1 cellular context compared by ENCODE assay signal in the genomic region with DNA sequence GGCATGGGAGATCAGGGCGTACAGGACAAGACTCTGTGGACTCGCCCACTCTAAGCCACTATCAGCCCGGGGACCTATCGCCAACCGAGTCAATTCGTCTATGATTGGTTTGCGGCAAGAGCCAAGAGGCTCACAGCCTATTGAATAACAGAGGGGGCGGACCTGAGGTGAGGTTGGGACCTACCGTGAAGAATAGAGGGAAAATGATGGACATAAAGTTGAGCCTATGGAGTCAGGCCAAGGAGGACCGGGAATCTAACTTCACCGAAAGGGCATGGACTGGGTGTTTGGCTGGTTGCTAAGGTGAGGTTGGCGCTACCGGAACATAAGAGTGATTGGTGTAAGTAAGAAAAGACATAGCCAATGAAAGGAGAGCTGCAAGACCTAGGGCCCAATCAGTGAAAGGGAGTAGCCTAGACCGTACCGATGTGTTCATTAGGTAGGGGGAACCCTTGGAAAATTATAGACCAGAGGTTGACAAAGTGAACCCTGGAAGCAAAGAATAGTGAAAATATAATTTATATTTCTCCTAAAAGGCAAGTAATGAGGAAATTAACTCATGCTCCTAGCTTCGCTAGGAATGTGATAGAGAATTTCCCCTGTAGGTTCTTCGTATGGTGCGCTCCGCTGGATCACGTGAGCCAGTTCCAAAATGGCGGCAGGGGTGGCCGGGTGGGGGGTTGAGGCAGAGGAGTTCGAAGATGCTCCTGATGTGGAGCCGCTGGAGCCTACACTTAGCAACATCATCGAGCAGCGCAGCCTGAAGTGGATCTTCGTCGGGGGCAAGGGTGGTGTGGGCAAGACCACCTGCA.
TF ChIP-seq lines count a peak whose summit lies in the region.

A gene (plus strand): TSS at position 644 of the 812 bp plus-strand sequence. CDS start 9 bp downstream, at position 653.

TF ChIP-seq in IMR-90, 13 proteins besides CTCF, POLR2A, EP300 and RAD21:
- TF ChIP-seq, protein P1, sequence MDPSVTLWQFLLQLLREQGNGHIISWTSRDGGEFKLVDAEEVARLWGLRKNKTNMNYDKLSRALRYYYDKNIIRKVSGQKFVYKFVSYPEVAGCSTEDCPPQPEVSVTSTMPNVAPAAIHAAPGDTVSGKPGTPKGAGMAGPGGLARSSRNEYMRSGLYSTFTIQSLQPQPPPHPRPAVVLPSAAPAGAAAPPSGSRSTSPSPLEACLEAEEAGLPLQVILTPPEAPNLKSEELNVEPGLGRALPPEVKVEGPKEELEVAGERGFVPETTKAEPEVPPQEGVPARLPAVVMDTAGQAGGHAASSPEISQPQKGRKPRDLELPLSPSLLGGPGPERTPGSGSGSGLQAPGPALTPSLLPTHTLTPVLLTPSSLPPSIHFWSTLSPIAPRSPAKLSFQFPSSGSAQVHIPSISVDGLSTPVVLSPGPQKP (IDR thresholded peaks at IDR 0.05; ENCODE audit: borderline replicate concordance, low read depth, low read length), result no peak
- TF ChIP-seq SMC3 (IDR thresholded peaks at IDR 0.05; ENCODE audit: low read depth, low read length), result no peak
- no peak for TF ChIP-seq RFX5 (IDR thresholded peaks at IDR 0.05; ENCODE audit: low read depth, low read length)
- TF ChIP-seq, protein P2, sequence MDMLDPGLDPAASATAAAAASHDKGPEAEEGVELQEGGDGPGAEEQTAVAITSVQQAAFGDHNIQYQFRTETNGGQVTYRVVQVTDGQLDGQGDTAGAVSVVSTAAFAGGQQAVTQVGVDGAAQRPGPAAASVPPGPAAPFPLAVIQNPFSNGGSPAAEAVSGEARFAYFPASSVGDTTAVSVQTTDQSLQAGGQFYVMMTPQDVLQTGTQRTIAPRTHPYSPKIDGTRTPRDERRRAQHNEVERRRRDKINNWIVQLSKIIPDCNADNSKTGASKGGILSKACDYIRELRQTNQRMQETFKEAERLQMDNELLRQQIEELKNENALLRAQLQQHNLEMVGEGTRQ (IDR thresholded peaks at IDR 0.05; ENCODE audit: low read depth, low read length), result peak; percentile 98
- no peak for TF ChIP-seq NFE2L2 (IDR thresholded peaks at IDR 0.05; ENCODE audit: low read depth, low read length)
- TF ChIP-seq CHD1 (IDR thresholded peaks at IDR 0.05; ENCODE audit: low read depth, low read length), result peak; percentile 96; the same call in 1 of the 2 replicates
- TF ChIP-seq CEBPB (IDR thresholded peaks at IDR 0.05; ENCODE audit: low read depth, low read length), result no peak
- no peak for TF ChIP-seq MAFK (IDR thresholded peaks at IDR 0.05; ENCODE audit: low read depth, low read length)
- no peak for TF ChIP-seq RCOR1 (IDR thresholded peaks at IDR 0.05; ENCODE audit: insufficient replicate concordance, low read length)
- TF ChIP-seq FOS (IDR thresholded peaks at IDR 0.05; ENCODE audit: low read depth, low read length), result peak; percentile 46; the same call in 1 of the 2 replicates
- peak; percentile 71 for TF ChIP-seq MAZ (IDR thresholded peaks at IDR 0.05; ENCODE audit: borderline replicate concordance, low read depth, low read length)
- TF ChIP-seq BHLHE40 (IDR thresholded peaks at IDR 0.05; ENCODE audit: low read depth, low read length), result peak; percentile 98
- peak; percentile 48; the same call in 1 of the 2 replicates for TF ChIP-seq MXI1 (IDR thresholded peaks at IDR 0.05; ENCODE audit: borderline replicate concordance, low read depth, low read length)
